1 cellular context compared by ENCODE assay signal in the genomic region with DNA sequence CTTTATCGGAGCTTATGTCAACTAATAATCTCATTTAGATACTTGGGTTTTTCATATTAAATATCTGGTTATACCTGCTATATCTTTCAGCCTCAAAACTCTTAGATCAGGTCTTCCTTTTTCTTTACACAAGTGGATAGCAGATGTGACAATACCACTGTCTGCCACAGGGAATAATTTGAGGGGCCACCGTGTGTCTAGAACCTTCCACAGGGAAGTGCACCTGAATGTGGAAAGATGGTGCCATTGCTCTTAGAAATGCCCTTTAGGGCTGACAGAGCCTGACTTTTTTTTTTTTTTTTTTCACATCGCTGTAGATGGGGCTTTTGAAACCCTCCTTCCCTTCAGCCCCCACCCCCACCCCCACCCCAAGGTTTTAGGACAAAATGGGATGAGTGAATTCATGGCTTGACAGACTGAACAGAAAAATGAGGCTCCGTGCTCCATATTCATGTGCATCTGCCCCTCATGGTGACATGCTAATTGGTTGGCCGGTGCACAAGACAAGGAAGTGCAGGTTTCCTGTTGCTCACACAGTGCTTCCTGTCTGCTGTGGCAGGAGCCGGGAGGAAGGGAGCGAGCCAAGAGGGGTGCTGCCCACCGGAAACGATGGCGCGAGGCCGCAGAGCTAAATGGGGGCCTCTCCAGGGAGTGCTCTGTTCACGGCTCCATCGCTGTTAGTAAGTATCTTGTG.
TF ChIP-seq lines count a peak whose summit lies in the region.

No MANE protein-coding gene starts in this region.

TF ChIP-seq in GM12878, 131 proteins besides CTCF, POLR2A, EP300 and RAD21 (continued from another document and continues in another):
- TF ChIP-seq, protein P1, sequence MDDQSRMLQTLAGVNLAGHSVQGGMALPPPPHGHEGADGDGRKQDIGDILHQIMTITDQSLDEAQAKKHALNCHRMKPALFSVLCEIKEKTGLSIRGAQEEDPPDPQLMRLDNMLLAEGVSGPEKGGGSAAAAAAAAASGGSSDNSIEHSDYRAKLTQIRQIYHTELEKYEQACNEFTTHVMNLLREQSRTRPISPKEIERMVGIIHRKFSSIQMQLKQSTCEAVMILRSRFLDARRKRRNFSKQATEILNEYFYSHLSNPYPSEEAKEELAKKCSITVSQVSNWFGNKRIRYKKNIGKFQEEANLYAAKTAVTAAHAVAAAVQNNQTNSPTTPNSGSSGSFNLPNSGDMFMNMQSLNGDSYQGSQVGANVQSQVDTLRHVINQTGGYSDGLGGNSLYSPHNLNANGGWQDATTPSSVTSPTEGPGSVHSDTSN (IDR thresholded peaks at IDR 0.05; ENCODE audit: insufficient replicate concordance, low read depth, low read length): no peak
- no peak for TF ChIP-seq TCF7 (IDR thresholded peaks at IDR 0.05; ENCODE audit: borderline replicate concordance)
- TF ChIP-seq, protein P2, sequence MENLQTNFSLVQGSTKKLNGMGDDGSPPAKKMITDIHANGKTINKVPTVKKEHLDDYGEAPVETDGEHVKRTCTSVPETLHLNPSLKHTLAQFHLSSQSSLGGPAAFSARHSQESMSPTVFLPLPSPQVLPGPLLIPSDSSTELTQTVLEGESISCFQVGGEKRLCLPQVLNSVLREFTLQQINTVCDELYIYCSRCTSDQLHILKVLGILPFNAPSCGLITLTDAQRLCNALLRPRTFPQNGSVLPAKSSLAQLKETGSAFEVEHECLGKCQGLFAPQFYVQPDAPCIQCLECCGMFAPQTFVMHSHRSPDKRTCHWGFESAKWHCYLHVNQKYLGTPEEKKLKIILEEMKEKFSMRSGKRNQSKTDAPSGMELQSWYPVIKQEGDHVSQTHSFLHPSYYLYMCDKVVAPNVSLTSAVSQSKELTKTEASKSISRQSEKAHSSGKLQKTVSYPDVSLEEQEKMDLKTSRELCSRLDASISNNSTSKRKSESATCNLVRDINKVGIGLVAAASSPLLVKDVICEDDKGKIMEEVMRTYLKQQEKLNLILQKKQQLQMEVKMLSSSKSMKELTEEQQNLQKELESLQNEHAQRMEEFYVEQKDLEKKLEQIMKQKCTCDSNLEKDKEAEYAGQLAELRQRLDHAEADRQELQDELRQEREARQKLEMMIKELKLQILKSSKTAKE (IDR thresholded peaks at IDR 0.05; ENCODE audit: low read depth, poor library complexity, severe bottlenecking): no peak
- no peak for TF ChIP-seq STAT3 (IDR thresholded peaks at IDR 0.05; ENCODE audit: low read depth, low read length)
- TF ChIP-seq POLR2AphosphoS2 (IDR thresholded peaks at IDR 0.05; ENCODE audit: low read depth, low read length): no peak
- TF ChIP-seq CBX3 (IDR thresholded peaks at IDR 0.05; ENCODE audit: borderline replicate concordance, low read depth): no peak
- TF ChIP-seq YBX1 (IDR thresholded peaks at IDR 0.05): no peak
- TF ChIP-seq, protein P3, sequence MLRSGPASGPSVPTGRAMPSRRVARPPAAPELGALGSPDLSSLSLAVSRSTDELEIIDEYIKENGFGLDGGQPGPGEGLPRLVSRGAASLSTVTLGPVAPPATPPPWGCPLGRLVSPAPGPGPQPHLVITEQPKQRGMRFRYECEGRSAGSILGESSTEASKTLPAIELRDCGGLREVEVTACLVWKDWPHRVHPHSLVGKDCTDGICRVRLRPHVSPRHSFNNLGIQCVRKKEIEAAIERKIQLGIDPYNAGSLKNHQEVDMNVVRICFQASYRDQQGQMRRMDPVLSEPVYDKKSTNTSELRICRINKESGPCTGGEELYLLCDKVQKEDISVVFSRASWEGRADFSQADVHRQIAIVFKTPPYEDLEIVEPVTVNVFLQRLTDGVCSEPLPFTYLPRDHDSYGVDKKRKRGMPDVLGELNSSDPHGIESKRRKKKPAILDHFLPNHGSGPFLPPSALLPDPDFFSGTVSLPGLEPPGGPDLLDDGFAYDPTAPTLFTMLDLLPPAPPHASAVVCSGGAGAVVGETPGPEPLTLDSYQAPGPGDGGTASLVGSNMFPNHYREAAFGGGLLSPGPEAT (IDR thresholded peaks at IDR 0.05; ENCODE audit: low read depth): no peak
- TF ChIP-seq WRNIP1 (IDR thresholded peaks at IDR 0.05; ENCODE audit: borderline replicate concordance, low read depth, low read length): no peak
- TF ChIP-seq ETV6 (conservative IDR thresholded peaks at IDR 0.05 in 1 of 2, IDR thresholded peaks at IDR 0.05 in 1 of 2; ENCODE audit: borderline replicate concordance in 1 of 2, low read depth in 1 of 2): peak in 1 of 2 experiments; percentile 76; a peak in 1 of 4 replicates
- TF ChIP-seq RCOR1 (conservative IDR thresholded peaks at IDR 0.05; ENCODE audit: low read depth, low read length): no peak
- TF ChIP-seq MTA2 (IDR thresholded peaks at IDR 0.05; ENCODE audit: low read depth): no peak
- no peak for TF ChIP-seq TCF12 (IDR thresholded peaks at IDR 0.05; ENCODE audit: low read depth, low read length)
- TF ChIP-seq BMI1 (IDR thresholded peaks at IDR 0.05; ENCODE audit: borderline replicate concordance): no peak
- TF ChIP-seq LARP7 (IDR thresholded peaks at IDR 0.05): no peak
- TF ChIP-seq RB1 (IDR thresholded peaks at IDR 0.05; ENCODE audit: borderline replicate concordance): no peak
- TF ChIP-seq, protein P4, sequence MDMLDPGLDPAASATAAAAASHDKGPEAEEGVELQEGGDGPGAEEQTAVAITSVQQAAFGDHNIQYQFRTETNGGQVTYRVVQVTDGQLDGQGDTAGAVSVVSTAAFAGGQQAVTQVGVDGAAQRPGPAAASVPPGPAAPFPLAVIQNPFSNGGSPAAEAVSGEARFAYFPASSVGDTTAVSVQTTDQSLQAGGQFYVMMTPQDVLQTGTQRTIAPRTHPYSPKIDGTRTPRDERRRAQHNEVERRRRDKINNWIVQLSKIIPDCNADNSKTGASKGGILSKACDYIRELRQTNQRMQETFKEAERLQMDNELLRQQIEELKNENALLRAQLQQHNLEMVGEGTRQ (IDR thresholded peaks at IDR 0.05; ENCODE audit: borderline replicate concordance, low read depth, low read length): no peak
- TF ChIP-seq FOXM1 (IDR thresholded peaks at IDR 0.05; ENCODE audit: low read depth, low read length): no peak
- TF ChIP-seq NR2C1 (IDR thresholded peaks at IDR 0.05): no peak
- TF ChIP-seq NFXL1 (IDR thresholded peaks at IDR 0.05; ENCODE audit: borderline replicate concordance): no peak
- no peak for TF ChIP-seq KDM1A (IDR thresholded peaks at IDR 0.05; ENCODE audit: borderline replicate concordance)
- TF ChIP-seq, protein P5, sequence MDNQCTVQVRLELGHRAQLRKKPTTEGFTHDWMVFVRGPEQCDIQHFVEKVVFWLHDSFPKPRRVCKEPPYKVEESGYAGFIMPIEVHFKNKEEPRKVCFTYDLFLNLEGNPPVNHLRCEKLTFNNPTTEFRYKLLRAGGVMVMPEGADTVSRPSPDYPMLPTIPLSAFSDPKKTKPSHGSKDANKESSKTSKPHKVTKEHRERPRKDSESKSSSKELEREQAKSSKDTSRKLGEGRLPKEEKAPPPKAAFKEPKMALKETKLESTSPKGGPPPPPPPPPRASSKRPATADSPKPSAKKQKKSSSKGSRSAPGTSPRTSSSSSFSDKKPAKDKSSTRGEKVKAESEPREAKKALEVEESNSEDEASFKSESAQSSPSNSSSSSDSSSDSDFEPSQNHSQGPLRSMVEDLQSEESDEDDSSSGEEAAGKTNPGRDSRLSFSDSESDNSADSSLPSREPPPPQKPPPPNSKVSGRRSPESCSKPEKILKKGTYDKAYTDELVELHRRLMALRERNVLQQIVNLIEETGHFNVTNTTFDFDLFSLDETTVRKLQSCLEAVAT (IDR thresholded peaks at IDR 0.05): no peak
- no peak for TF ChIP-seq HDAC6 (IDR thresholded peaks at IDR 0.05; ENCODE audit: unreplicated experiment)
- TF ChIP-seq, protein P6, sequence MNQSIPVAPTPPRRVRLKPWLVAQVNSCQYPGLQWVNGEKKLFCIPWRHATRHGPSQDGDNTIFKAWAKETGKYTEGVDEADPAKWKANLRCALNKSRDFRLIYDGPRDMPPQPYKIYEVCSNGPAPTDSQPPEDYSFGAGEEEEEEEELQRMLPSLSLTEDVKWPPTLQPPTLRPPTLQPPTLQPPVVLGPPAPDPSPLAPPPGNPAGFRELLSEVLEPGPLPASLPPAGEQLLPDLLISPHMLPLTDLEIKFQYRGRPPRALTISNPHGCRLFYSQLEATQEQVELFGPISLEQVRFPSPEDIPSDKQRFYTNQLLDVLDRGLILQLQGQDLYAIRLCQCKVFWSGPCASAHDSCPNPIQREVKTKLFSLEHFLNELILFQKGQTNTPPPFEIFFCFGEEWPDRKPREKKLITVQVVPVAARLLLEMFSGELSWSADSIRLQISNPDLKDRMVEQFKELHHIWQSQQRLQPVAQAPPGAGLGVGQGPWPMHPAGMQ (IDR thresholded peaks at IDR 0.05; ENCODE audit: borderline replicate concordance): no peak
- TF ChIP-seq CBX5 (IDR thresholded peaks at IDR 0.05; ENCODE audit: low read depth): no peak
- TF ChIP-seq ZNF207 (IDR thresholded peaks at IDR 0.05; ENCODE audit: borderline replicate concordance): no peak
- TF ChIP-seq SMAD1 (IDR thresholded peaks at IDR 0.05; ENCODE audit: low read depth, partially characterized antibody): no peak
- TF ChIP-seq, protein P7, sequence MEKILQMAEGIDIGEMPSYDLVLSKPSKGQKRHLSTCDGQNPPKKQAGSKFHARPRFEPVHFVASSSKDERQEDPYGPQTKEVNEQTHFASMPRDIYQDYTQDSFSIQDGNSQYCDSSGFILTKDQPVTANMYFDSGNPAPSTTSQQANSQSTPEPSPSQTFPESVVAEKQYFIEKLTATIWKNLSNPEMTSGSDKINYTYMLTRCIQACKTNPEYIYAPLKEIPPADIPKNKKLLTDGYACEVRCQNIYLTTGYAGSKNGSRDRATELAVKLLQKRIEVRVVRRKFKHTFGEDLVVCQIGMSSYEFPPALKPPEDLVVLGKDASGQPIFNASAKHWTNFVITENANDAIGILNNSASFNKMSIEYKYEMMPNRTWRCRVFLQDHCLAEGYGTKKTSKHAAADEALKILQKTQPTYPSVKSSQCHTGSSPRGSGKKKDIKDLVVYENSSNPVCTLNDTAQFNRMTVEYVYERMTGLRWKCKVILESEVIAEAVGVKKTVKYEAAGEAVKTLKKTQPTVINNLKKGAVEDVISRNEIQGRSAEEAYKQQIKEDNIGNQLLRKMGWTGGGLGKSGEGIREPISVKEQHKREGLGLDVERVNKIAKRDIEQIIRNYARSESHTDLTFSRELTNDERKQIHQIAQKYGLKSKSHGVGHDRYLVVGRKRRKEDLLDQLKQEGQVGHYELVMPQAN (conservative IDR thresholded peaks at IDR 0.05): no peak
- TF ChIP-seq, protein P8, sequence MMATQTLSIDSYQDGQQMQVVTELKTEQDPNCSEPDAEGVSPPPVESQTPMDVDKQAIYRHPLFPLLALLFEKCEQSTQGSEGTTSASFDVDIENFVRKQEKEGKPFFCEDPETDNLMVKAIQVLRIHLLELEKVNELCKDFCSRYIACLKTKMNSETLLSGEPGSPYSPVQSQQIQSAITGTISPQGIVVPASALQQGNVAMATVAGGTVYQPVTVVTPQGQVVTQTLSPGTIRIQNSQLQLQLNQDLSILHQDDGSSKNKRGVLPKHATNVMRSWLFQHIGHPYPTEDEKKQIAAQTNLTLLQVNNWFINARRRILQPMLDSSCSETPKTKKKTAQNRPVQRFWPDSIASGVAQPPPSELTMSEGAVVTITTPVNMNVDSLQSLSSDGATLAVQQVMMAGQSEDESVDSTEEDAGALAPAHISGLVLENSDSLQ (IDR thresholded peaks at IDR 0.05): no peak
- peak; percentile 55; the same call in 1 of the 2 replicates for TF ChIP-seq SPI1 (IDR thresholded peaks at IDR 0.05; ENCODE audit: borderline replicate concordance, insufficient read depth, low read depth, low read length)
- 0 out of 2 replicates have a peak, but pooled peaks have one; percentile 23 for TF ChIP-seq ZNF384 (IDR thresholded peaks at IDR 0.05; ENCODE audit: borderline replicate concordance, low read depth, low read length)
- TF ChIP-seq, protein P9, sequence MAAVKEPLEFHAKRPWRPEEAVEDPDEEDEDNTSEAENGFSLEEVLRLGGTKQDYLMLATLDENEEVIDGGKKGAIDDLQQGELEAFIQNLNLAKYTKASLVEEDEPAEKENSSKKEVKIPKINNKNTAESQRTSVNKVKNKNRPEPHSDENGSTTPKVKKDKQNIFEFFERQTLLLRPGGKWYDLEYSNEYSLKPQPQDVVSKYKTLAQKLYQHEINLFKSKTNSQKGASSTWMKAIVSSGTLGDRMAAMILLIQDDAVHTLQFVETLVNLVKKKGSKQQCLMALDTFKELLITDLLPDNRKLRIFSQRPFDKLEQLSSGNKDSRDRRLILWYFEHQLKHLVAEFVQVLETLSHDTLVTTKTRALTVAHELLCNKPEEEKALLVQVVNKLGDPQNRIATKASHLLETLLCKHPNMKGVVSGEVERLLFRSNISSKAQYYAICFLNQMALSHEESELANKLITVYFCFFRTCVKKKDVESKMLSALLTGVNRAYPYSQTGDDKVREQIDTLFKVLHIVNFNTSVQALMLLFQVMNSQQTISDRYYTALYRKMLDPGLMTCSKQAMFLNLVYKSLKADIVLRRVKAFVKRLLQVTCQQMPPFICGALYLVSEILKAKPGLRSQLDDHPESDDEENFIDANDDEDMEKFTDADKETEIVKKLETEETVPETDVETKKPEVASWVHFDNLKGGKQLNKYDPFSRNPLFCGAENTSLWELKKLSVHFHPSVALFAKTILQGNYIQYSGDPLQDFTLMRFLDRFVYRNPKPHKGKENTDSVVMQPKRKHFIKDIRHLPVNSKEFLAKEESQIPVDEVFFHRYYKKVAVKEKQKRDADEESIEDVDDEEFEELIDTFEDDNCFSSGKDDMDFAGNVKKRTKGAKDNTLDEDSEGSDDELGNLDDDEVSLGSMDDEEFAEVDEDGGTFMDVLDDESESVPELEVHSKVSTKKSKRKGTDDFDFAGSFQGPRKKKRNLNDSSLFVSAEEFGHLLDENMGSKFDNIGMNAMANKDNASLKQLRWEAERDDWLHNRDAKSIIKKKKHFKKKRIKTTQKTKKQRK (IDR thresholded peaks at IDR 0.05; ENCODE audit: low read depth, low read length): no peak
- TF ChIP-seq, protein P10, sequence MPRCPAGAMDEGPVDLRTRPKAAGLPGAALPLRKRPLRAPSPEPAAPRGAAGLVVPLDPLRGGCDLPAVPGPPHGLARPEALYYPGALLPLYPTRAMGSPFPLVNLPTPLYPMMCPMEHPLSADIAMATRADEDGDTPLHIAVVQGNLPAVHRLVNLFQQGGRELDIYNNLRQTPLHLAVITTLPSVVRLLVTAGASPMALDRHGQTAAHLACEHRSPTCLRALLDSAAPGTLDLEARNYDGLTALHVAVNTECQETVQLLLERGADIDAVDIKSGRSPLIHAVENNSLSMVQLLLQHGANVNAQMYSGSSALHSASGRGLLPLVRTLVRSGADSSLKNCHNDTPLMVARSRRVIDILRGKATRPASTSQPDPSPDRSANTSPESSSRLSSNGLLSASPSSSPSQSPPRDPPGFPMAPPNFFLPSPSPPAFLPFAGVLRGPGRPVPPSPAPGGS (IDR thresholded peaks at IDR 0.05; ENCODE audit: borderline replicate concordance, insufficient read depth, low read depth, low read length, poor library complexity, severe bottlenecking): no peak
- no peak for TF ChIP-seq SMC3 (IDR thresholded peaks at IDR 0.05; ENCODE audit: borderline replicate concordance, low read length)
